ENCODE assay signal across 35 cellular contexts in genomic region chr15:62708470-62708869, GRCh38.
"Had no signal": no experiment of that assay in that cellular context is flagged by ENCODE, and none has a peak within 500 bp of the region (broad histone marks: within the 10 kb centered on the region; RNA-seq: fewer than 3 reads in every experiment).

No MANE protein-coding gene starts in this region.

- H3K9me3 ChIP-seq: MG63 had no signal

- H3K27ac ChIP-seq: KMS-11 had no signal

- H3K4me3 ChIP-seq: MG63 had no signal

- DNase-seq: Karpas-422, Kasumi-1, KBM-7, KG1, MG63, MM.1S, MV-4-11, NCI-H1048, NCI-H1092, NCI-H1092 treated with DMSO at 0.1 percent for 48 hours, NCI-H1105, NCI-H1105 treated with DMSO at 0.1 percent for 48 hours, NCI-H1417, NCI-H1417 treated with DMSO at 0.1 percent for 48 hours, NCI-H1436, NCI-H1436 treated with DMSO at 0.1 percent for 48 hours, NCI-H146, NCI-H1694, NCI-H1694 treated with DMSO at 0.1 percent for 48 hours, NCI-H187, NCI-H187 treated with DMSO at 0.1 percent for 48 hours, NCI-H1930, NCI-H2029, NCI-H2029 treated with DMSO at 0.1 percent for 48 hours, NCI-H2081, NCI-H2081 treated with DMSO at 0.1 percent for 48 hours, NCI-H2107, NCI-H2171, NCI-H2171 treated with DMSO at 0.1 percent for 48 hours, NCI-H2227 treated with DMSO at 0.1 percent for 48 hours, NCI-H226, NCI-H345, NCI-H446, NCI-H446 treated with DMSO at 0.1 percent for 48 hours had no signal

- H3K9ac ChIP-seq: KMS-11 had no signal

- H3K27me3 ChIP-seq: MG63 had no signal
